In genomic region chr9:117825609-117826347, GRCh38 we compare ENCODE assay signal across 7 cellular contexts.
A peak's percentile ranks its signal among the peaks of the same experiment; 100 is the strongest.
DNase-seq lines count a peak whose midpoint lies in the region; ATAC-seq and TF ChIP-seq lines count a peak whose summit lies in the region.

No MANE protein-coding gene starts in this region.

- no peaks in the 10 kb centered on the region for H3K36me3 ChIP-seq in MG63

- H3K4me3 ChIP-seq in MG63, result no peak overlapping the region

- H3K27me3 ChIP-seq in MG63, result no peaks in the 10 kb centered on the region

- CTCF ChIA-PET in HEK293T (lab: Yijun Ruan, JAX), result no interaction called here

- DNase-seq in activated CD4-positive, alpha-beta T cell treated with anti-CD3 and anti-CD28 coated beads for 4 hours, result peak; percentile 19 to 29
- DNase-seq in sciatic nerve (ENCODE audit: low spot score), result no peak
- DNase-seq in NCI-H2107 (lab: John Stamatoyannopoulos, UW), result no peak
- DNase-seq in MG63, result no peak
- no peak for DNase-seq in HEK293T (ENCODE audit: extremely low spot score)

- POLR2A ChIA-PET in HEK293T (lab: Yijun Ruan, JAX), result no interaction called here

- intact Hi-C loops in sciatic nerve (cut with DNase I), result no loop called here

- no peaks in the 10 kb centered on the region for H3K9me3 ChIP-seq in MG63

- peak; percentile 94 for ATAC-seq in GM19455 (IDR thresholded peaks at IDR 0.05; ENCODE audit: unreplicated experiment)
- ATAC-seq in HG03280 (IDR thresholded peaks at IDR 0.05; ENCODE audit: unreplicated experiment), result peak; percentile 95
- peak; percentile 62 for ATAC-seq in sciatic nerve

TF ChIP-seq in HEK293T, 16 proteins besides CTCF, POLR2A, EP300 and RAD21:
- TF ChIP-seq ARNT (IDR thresholded peaks at IDR 0.05) (no peak), FOXA1 (IDR thresholded peaks at IDR 0.05) (no peak)

Comparison
In these comparisons a context has a peak if more than half of its experiments do, and no peak if none do; other contexts are left out.
1. DNase-seq: peak in activated CD4-positive, alpha-beta T cell treated with anti-CD3 and anti-CD28 coated beads for 4 hours (2 of 2); none in sciatic nerve (single experiment), NCI-H2107 (single experiment), MG63 (single experiment) and HEK293T (single experiment).
2. Peak in every context shown above with its lines, with median percentiles within 50 percentile points of each other: ATAC-seq.